Comparison of ENCODE assay signal across 25 cellular contexts in genomic region chr2:90077948-90078347, GRCh38.
DNase-seq lines count a peak whose midpoint lies in the region; ATAC-seq, FAIRE-seq and TF ChIP-seq lines count a peak whose summit lies in the region.
"Had no signal": no experiment of that assay in that cellular context is flagged by ENCODE, and none has a peak within 500 bp of the region (broad histone marks: within the 10 kb centered on the region; RNA-seq: fewer than 3 reads in every experiment).

No MANE protein-coding gene starts in this region.

- DNase-seq in MM.1S (peak; percentile 72), GM12878 (ENCODE audit: low read depth, low spot score) (no peak), GM20000 (ENCODE audit: low spot score) (no peak), spleen (no peak)
- DNase-seq: CD4-positive, CD25-positive, alpha-beta regulatory T cell; DMS153; Kasumi-1; NCI-H1417; NCI-H1694; NCI-H2029 treated with DMSO at 0.1 percent for 48 hours; NCI-H446 treated with DMSO at 0.1 percent for 48 hours; NCI-H526; NCI-H82; SIG-M5; SW 1271 had no signal

- TF ChIP-seq RAD21 in GM12878 (IDR thresholded peaks at IDR 0.05; ENCODE audit: insufficient read depth, low read depth, low read length): no peak

- H3K4me3 ChIP-seq in MM.1S (ENCODE audit: low read length): peak overlapping the region; percentile 41; the same call in 1 of the 2 replicates
- no peak overlapping the region for H3K4me3 ChIP-seq in GM12878
- H3K4me3 ChIP-seq in spleen: no peak overlapping the region
- H3K4me3 ChIP-seq: BLaER1, SK-N-MC had no signal

- no TSS peak for BruUV-seq in GM12878 (replicated peaks; lab: Mats Ljungman, UMichigan)

- H3K9ac ChIP-seq in MM.1S (ENCODE audit: low read length): no peak overlapping the region; the same call in 1 of the 2 replicates
- H3K9ac ChIP-seq in GM12878 (ENCODE audit: control insufficient read depth, insufficient read depth, low read length): no peak overlapping the region
- H3K9ac ChIP-seq: BLaER1 had no signal

- H3K36me3 ChIP-seq in MM.1S (replicated peaks; ENCODE audit: insufficient read depth, low read length): no peaks in the 10 kb centered on the region
- no peaks in the 10 kb centered on the region for H3K36me3 ChIP-seq in GM12878 (ENCODE audit: control insufficient read depth in 2 of 2, insufficient read depth in 2 of 2, low read length in 1 of 2)
- no peaks in the 10 kb centered on the region for H3K36me3 ChIP-seq in spleen
- H3K36me3 ChIP-seq: BLaER1 had no signal

- peak overlapping the region; percentile 68; the same call in 1 of the 2 replicates for H3K27ac ChIP-seq in MM.1S (ENCODE audit: low read length)
- no peak overlapping the region for H3K27ac ChIP-seq in GM12878 (ENCODE audit: control insufficient read depth, insufficient read depth)
- H3K27ac ChIP-seq in spleen: no peak overlapping the region
- H3K27ac ChIP-seq: BLaER1, SK-N-MC had no signal

- peak overlapping the region; percentile 63 for H3K4me2 ChIP-seq in MM.1S (ENCODE audit: low read depth, low read length)
- H3K4me2 ChIP-seq in GM12878 (ENCODE audit: control insufficient read depth, insufficient read depth): no peak overlapping the region
- H3K4me2 ChIP-seq: BLaER1 had no signal

- no peak for FAIRE-seq in GM12878 (lab: Jason Lieb, UNC)
- FAIRE-seq: A204.1, G401.6, H54, RCC 7860 had no signal

- in situ Hi-C loops in GM12878 (cut with MboI): no loop called here

- H3F3A ChIP-seq in MM.1S (ENCODE audit: insufficient read depth, low read length): peaks cover 27% of the 10 kb centered on the region

- intact Hi-C loops in GM12878 (cut with micrococcal nuclease; ENCODE audit: unreplicated experiment) (no loop called here), spleen (cut with DNase I; ENCODE audit: low total_unique reads) (no loop called here)

- ATAC-seq in GM18870 (IDR thresholded peaks at IDR 0.05; ENCODE audit: unreplicated experiment) (peak; percentile 52), HG02852 (IDR thresholded peaks at IDR 0.05; ENCODE audit: unreplicated experiment) (peak; percentile 68), GM12878 (no peak), HG03469 (IDR thresholded peaks at IDR 0.05; ENCODE audit: unreplicated experiment) (no peak), esophagus mucosa (no peak)

- TF ChIP-seq CTCF in MM.1S (IDR thresholded peaks at IDR 0.05; ENCODE audit: low read length) (no peak), GM12878 (IDR thresholded peaks at IDR 0.05 in 2 of 3, conservative IDR thresholded peaks at IDR 0.05 in 1 of 3; ENCODE audit: control insufficient read depth in 2 of 3, extremely low read depth in 1 of 3, insufficient read depth in 1 of 3, low read depth in 3 of 3, low read length in 3 of 3) (no peak), GM20000 (IDR thresholded peaks at IDR 0.05; ENCODE audit: extremely low read depth, missing control alignments) (no peak), spleen (IDR thresholded peaks at IDR 0.05 in 8 of 11, conservative IDR thresholded peaks at IDR 0.05 in 3 of 11) (no peak)

- TF ChIP-seq POLR2A in GM12878 (IDR thresholded peaks at IDR 0.05; ENCODE audit: low read depth, low read length): no peak
- TF ChIP-seq POLR2A in spleen (IDR thresholded peaks at IDR 0.05): no peak

- TF ChIP-seq EP300 in GM12878 (IDR thresholded peaks at IDR 0.05; ENCODE audit: borderline replicate concordance in 1 of 2, control insufficient read depth in 1 of 2, low read depth in 2 of 2, low read length in 2 of 2): no peak

- H4K20me1 ChIP-seq in MM.1S (ENCODE audit: insufficient read depth, low read length) (no peaks in the 10 kb centered on the region), GM12878 (ENCODE audit: control insufficient read depth, insufficient read depth) (no peaks in the 10 kb centered on the region)
- H4K20me1 ChIP-seq: BLaER1 had no signal

- H2AFZ ChIP-seq in MM.1S (ENCODE audit: low read length) (peak overlapping the region; percentile 32; the same call in 1 of the 2 replicates), GM12878 (ENCODE audit: control insufficient read depth, low read depth, low read length) (no peak overlapping the region)

- CTCF ChIA-PET in GM12878 (lab: Yijun Ruan, JAX): no interaction called here

- SMC1A ChIA-PET in GM12878 (lab: Charles Lee; ENCODE audit: uncharacterized antibody, unreplicated experiment): no interaction called here

- H3K9me3 ChIP-seq in MM.1S (replicated peaks; ENCODE audit: insufficient read depth, low read length): no peaks in the 10 kb centered on the region
- no peaks in the 10 kb centered on the region for H3K9me3 ChIP-seq in GM12878 (replicated peaks; ENCODE audit: control insufficient read depth, insufficient read depth, low read length)
- H3K9me3 ChIP-seq in spleen: no peaks in the 10 kb centered on the region
- H3K9me3 ChIP-seq: BLaER1 had no signal

- H3K79me2 ChIP-seq in MM.1S (ENCODE audit: low read length) (no peaks in the 10 kb centered on the region), GM12878 (ENCODE audit: control insufficient read depth, insufficient read depth, low read length) (no peaks in the 10 kb centered on the region)

- POLR2A ChIA-PET in GM12878 (lab: Charles Lee): no interaction called here

- WGBS in GM12878 (ENCODE audit: insufficient coverage, insufficient replicate concordance, low lambda C conversion rate, missing lambda C conversion rate): 63% methylated on average over 2 of the region's 2 CpGs
- WGBS in spleen, 5 donors: 46 to 57% (median 50%) methylated on average over 2 of the region's 2 CpGs

- no peaks in the 10 kb centered on the region for H3K9me2 ChIP-seq in MM.1S (replicated peaks; ENCODE audit: insufficient read depth, low read length)

- H3K4me1 ChIP-seq in MM.1S (ENCODE audit: low read length) (peaks cover 38% of the 10 kb centered on the region), GM12878 (ENCODE audit: control insufficient read depth, insufficient read depth, low read length) (no peaks in the 10 kb centered on the region), spleen (no peaks in the 10 kb centered on the region)

- RAD21 ChIA-PET in GM12878 (lab: Charles Lee; ENCODE audit: unreplicated experiment): no interaction called here

- H3K27me3 ChIP-seq in MM.1S (replicated peaks; ENCODE audit: insufficient read depth, low read length) (no peaks in the 10 kb centered on the region), GM12878 (replicated peaks in 1 of 2; ENCODE audit: control insufficient read depth in 2 of 2, insufficient read depth in 2 of 2, low read length in 1 of 2) (no peaks in the 10 kb centered on the region; a peak in 1 of 4 replicates), spleen (replicated peaks in 1 of 7) (peaks cover 0 to 5% (median 0%) of the 10 kb centered on the region in 7 donors)
- H3K27me3 ChIP-seq: BLaER1 had no signal

TF ChIP-seq in GM12878, 131 proteins besides CTCF, POLR2A, EP300 and RAD21:
- TF ChIP-seq GABPA (IDR thresholded peaks at IDR 0.05; ENCODE audit: low read depth): no peak
- no peak for TF ChIP-seq BRCA1 (IDR thresholded peaks at IDR 0.05; ENCODE audit: low read depth, low read length)
- TF ChIP-seq, protein P1, sequence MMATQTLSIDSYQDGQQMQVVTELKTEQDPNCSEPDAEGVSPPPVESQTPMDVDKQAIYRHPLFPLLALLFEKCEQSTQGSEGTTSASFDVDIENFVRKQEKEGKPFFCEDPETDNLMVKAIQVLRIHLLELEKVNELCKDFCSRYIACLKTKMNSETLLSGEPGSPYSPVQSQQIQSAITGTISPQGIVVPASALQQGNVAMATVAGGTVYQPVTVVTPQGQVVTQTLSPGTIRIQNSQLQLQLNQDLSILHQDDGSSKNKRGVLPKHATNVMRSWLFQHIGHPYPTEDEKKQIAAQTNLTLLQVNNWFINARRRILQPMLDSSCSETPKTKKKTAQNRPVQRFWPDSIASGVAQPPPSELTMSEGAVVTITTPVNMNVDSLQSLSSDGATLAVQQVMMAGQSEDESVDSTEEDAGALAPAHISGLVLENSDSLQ (IDR thresholded peaks at IDR 0.05): peak; percentile 49

Comparison
In these comparisons a context has a peak if more than half of its experiments do, and no peak if none do; other contexts are left out.
1. ATAC-seq: peak in GM18870 (single experiment) and HG02852 (single experiment); none in GM12878 (single experiment), HG03469 (single experiment) and esophagus mucosa (single experiment).